2 cellular contexts compared by ENCODE assay signal in the genomic region with DNA sequence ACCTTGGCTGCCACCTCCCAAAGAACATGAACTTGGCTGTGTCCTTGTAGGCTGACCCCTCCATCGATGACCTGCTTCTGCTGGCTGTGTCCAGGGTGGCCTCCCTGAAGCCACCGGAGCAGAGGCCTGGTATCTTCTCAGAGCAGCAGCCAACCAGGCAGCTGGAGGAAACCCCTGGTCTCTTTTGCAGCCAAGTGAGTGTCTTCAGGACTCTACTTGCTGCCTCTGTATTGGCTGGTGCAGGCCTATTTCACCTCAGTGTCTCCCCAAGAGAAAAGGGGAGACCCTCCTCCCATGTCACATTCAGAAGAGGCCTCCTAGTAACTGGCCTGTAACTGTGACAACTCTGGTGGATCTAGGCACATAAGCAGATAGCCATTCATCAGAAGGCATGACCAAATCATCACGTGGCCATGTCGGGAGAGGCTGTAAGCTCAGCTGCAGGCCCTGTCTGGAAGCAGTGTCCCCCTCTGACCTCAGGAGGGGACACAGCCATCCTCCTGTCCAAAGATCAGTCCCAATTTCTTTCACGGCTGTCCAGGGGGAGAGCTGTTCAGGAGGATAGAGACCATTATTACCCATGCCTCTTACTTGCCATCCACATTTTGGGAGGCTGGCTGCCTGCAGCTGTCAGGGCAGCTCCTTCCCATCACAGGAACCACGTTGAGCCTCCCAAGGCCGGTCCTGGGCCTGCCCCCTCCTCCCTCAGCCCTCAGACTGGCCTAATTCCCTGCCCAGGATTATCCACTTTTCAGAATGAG.
TF ChIP-seq lines count a peak whose summit lies in the region.

No MANE protein-coding gene starts in this region.

TF ChIP-seq in IMR-90, 13 proteins besides CTCF, POLR2A, EP300 and RAD21:
- TF ChIP-seq BHLHE40 (IDR thresholded peaks at IDR 0.05; ENCODE audit: low read depth, low read length) = no peak
- TF ChIP-seq NFE2L2 (IDR thresholded peaks at IDR 0.05; ENCODE audit: low read depth, low read length) = no peak
- no peak for TF ChIP-seq MAFK (IDR thresholded peaks at IDR 0.05; ENCODE audit: low read depth, low read length)
- TF ChIP-seq, protein P1, sequence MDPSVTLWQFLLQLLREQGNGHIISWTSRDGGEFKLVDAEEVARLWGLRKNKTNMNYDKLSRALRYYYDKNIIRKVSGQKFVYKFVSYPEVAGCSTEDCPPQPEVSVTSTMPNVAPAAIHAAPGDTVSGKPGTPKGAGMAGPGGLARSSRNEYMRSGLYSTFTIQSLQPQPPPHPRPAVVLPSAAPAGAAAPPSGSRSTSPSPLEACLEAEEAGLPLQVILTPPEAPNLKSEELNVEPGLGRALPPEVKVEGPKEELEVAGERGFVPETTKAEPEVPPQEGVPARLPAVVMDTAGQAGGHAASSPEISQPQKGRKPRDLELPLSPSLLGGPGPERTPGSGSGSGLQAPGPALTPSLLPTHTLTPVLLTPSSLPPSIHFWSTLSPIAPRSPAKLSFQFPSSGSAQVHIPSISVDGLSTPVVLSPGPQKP (IDR thresholded peaks at IDR 0.05; ENCODE audit: borderline replicate concordance, low read depth, low read length) = no peak
- no peak for TF ChIP-seq SMC3 (IDR thresholded peaks at IDR 0.05; ENCODE audit: low read depth, low read length)
- TF ChIP-seq MAZ (IDR thresholded peaks at IDR 0.05; ENCODE audit: borderline replicate concordance, low read depth, low read length) = no peak
- no peak for TF ChIP-seq FOS (IDR thresholded peaks at IDR 0.05; ENCODE audit: low read depth, low read length)
- TF ChIP-seq RFX5 (IDR thresholded peaks at IDR 0.05; ENCODE audit: low read depth, low read length) = no peak
- TF ChIP-seq, protein P2, sequence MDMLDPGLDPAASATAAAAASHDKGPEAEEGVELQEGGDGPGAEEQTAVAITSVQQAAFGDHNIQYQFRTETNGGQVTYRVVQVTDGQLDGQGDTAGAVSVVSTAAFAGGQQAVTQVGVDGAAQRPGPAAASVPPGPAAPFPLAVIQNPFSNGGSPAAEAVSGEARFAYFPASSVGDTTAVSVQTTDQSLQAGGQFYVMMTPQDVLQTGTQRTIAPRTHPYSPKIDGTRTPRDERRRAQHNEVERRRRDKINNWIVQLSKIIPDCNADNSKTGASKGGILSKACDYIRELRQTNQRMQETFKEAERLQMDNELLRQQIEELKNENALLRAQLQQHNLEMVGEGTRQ (IDR thresholded peaks at IDR 0.05; ENCODE audit: low read depth, low read length) = no peak
- TF ChIP-seq CEBPB (IDR thresholded peaks at IDR 0.05; ENCODE audit: low read depth, low read length) = no peak
- TF ChIP-seq MXI1 (IDR thresholded peaks at IDR 0.05; ENCODE audit: borderline replicate concordance, low read depth, low read length) = no peak
- no peak for TF ChIP-seq RCOR1 (IDR thresholded peaks at IDR 0.05; ENCODE audit: insufficient replicate concordance, low read length)
- TF ChIP-seq CHD1 (IDR thresholded peaks at IDR 0.05; ENCODE audit: low read depth, low read length) = no peak
TF ChIP-seq in IMR-90: peak in this region for 0.

TF ChIP-seq in HepG2, 621 proteins besides CTCF, POLR2A, EP300 and RAD21 (continues in another document):
- peak; percentile 35 for TF ChIP-seq SMC3 (IDR thresholded peaks at IDR 0.05; ENCODE audit: low read length)
- TF ChIP-seq SRSF1 (optimal IDR thresholded peaks at IDR 0.05; ENCODE audit: low read depth, low read length) = no peak
- TF ChIP-seq KDM1A (CRISPR knock-in tag; IDR thresholded peaks at IDR 0.05) = no peak; the same call in 1 of the 2 replicates
- TF ChIP-seq, protein P2 (IDR thresholded peaks at IDR 0.05; ENCODE audit: low read depth, low read length) = peak; percentile 93
- TF ChIP-seq, protein P2 (CRISPR knock-in tag; IDR thresholded peaks at IDR 0.05; ENCODE audit: borderline replicate concordance) = peak; percentile 92; the same call in 1 of the 2 replicates
- no peak for TF ChIP-seq ZBTB42 (CRISPR knock-in tag; IDR thresholded peaks at IDR 0.05)
- TF ChIP-seq MAFF (IDR thresholded peaks at IDR 0.05; ENCODE audit: low read depth, low read length) = peak; percentile 3; the same call in 1 of the 2 replicates
- peak; percentile 81; the same call in 1 of the 2 replicates for TF ChIP-seq HES4 (CRISPR knock-in tag; IDR thresholded peaks at IDR 0.05; ENCODE audit: borderline replicate concordance)
- TF ChIP-seq, protein P3, sequence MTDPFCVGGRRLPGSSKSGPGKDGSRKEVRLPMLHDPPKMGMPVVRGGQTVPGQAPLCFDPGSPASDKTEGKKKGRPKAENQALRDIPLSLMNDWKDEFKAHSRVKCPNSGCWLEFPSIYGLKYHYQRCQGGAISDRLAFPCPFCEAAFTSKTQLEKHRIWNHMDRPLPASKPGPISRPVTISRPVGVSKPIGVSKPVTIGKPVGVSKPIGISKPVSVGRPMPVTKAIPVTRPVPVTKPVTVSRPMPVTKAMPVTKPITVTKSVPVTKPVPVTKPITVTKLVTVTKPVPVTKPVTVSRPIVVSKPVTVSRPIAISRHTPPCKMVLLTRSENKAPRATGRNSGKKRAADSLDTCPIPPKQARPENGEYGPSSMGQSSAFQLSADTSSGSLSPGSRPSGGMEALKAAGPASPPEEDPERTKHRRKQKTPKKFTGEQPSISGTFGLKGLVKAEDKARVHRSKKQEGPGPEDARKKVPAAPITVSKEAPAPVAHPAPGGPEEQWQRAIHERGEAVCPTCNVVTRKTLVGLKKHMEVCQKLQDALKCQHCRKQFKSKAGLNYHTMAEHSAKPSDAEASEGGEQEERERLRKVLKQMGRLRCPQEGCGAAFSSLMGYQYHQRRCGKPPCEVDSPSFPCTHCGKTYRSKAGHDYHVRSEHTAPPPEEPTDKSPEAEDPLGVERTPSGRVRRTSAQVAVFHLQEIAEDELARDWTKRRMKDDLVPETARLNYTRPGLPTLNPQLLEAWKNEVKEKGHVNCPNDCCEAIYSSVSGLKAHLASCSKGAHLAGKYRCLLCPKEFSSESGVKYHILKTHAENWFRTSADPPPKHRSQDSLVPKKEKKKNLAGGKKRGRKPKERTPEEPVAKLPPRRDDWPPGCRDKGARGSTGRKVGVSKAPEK (CRISPR knock-in tag; IDR thresholded peaks at IDR 0.05; ENCODE audit: borderline replicate concordance) = peak; percentile 17; the same call in 1 of the 2 replicates
- TF ChIP-seq STAT5B (CRISPR knock-in tag; IDR thresholded peaks at IDR 0.05) = no peak
- TF ChIP-seq NCOA5 (CRISPR knock-in tag; IDR thresholded peaks at IDR 0.05) = no peak
- no peak for TF ChIP-seq ZNF3 (CRISPR knock-in tag; IDR thresholded peaks at IDR 0.05)
- TF ChIP-seq, protein P4, sequence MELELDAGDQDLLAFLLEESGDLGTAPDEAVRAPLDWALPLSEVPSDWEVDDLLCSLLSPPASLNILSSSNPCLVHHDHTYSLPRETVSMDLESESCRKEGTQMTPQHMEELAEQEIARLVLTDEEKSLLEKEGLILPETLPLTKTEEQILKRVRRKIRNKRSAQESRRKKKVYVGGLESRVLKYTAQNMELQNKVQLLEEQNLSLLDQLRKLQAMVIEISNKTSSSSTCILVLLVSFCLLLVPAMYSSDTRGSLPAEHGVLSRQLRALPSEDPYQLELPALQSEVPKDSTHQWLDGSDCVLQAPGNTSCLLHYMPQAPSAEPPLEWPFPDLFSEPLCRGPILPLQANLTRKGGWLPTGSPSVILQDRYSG (CRISPR knock-in tag; IDR thresholded peaks at IDR 0.05) = no peak
- TF ChIP-seq, protein P5, sequence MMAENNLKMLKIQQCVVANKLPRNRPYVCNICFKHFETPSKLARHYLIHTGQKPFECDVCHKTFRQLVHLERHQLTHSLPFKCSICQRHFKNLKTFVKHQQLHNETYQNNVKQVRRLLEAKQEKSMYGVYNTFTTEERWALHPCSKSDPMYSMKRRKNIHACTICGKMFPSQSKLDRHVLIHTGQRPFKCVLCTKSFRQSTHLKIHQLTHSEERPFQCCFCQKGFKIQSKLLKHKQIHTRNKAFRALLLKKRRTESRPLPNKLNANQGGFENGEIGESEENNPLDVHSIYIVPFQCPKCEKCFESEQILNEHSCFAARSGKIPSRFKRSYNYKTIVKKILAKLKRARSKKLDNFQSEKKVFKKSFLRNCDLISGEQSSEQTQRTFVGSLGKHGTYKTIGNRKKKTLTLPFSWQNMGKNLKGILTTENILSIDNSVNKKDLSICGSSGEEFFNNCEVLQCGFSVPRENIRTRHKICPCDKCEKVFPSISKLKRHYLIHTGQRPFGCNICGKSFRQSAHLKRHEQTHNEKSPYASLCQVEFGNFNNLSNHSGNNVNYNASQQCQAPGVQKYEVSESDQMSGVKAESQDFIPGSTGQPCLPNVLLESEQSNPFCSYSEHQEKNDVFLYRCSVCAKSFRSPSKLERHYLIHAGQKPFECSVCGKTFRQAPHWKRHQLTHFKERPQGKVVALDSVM (CRISPR knock-in tag; IDR thresholded peaks at IDR 0.05) = peak; percentile 55; the same call in 1 of the 2 replicates
- no peak for TF ChIP-seq ZSCAN30 (CRISPR knock-in tag; IDR thresholded peaks at IDR 0.05)
- no peak for TF ChIP-seq ZKSCAN1 (IDR thresholded peaks at IDR 0.05; ENCODE audit: low read length)
- TF ChIP-seq, protein P6, sequence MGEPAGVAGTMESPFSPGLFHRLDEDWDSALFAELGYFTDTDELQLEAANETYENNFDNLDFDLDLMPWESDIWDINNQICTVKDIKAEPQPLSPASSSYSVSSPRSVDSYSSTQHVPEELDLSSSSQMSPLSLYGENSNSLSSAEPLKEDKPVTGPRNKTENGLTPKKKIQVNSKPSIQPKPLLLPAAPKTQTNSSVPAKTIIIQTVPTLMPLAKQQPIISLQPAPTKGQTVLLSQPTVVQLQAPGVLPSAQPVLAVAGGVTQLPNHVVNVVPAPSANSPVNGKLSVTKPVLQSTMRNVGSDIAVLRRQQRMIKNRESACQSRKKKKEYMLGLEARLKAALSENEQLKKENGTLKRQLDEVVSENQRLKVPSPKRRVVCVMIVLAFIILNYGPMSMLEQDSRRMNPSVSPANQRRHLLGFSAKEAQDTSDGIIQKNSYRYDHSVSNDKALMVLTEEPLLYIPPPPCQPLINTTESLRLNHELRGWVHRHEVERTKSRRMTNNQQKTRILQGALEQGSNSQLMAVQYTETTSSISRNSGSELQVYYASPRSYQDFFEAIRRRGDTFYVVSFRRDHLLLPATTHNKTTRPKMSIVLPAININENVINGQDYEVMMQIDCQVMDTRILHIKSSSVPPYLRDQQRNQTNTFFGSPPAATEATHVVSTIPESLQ (CRISPR knock-in tag; conservative IDR thresholded peaks at IDR 0.05) = no peak
- peak; percentile 45; the same call in 1 of the 2 replicates for TF ChIP-seq SOX5 (CRISPR knock-in tag; IDR thresholded peaks at IDR 0.05; ENCODE audit: borderline replicate concordance)
- TF ChIP-seq ZSCAN9 (CRISPR knock-in tag; IDR thresholded peaks at IDR 0.05; ENCODE audit: borderline replicate concordance) = peak; percentile 45; the same call in 1 of the 2 replicates
- TF ChIP-seq NCOA1 (CRISPR knock-in tag; IDR thresholded peaks at IDR 0.05) = peak; percentile 26; the same call in 1 of the 2 replicates
- TF ChIP-seq ZNF850 (CRISPR knock-in tag; conservative IDR thresholded peaks at IDR 0.05) = no peak
- TF ChIP-seq SRF (IDR thresholded peaks at IDR 0.05; ENCODE audit: low read depth, low read length) = no peak
- no peak for TF ChIP-seq ARID2 (CRISPR knock-in tag; IDR thresholded peaks at IDR 0.05; ENCODE audit: borderline replicate concordance)
- TF ChIP-seq, protein P7, sequence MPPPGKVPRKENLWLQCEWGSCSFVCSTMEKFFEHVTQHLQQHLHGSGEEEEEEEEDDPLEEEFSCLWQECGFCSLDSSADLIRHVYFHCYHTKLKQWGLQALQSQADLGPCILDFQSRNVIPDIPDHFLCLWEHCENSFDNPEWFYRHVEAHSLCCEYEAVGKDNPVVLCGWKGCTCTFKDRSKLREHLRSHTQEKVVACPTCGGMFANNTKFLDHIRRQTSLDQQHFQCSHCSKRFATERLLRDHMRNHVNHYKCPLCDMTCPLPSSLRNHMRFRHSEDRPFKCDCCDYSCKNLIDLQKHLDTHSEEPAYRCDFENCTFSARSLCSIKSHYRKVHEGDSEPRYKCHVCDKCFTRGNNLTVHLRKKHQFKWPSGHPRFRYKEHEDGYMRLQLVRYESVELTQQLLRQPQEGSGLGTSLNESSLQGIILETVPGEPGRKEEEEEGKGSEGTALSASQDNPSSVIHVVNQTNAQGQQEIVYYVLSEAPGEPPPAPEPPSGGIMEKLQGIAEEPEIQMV (CRISPR knock-in tag; IDR thresholded peaks at IDR 0.05; ENCODE audit: low read depth) = 0 out of 2 replicates have a peak, but pooled peaks have one; percentile 29
- TF ChIP-seq TBX2 (CRISPR knock-in tag; IDR thresholded peaks at IDR 0.05; ENCODE audit: borderline replicate concordance) = peak; percentile 78; the same call in 1 of the 2 replicates
- TF ChIP-seq TGIF2 (CRISPR knock-in tag; IDR thresholded peaks at IDR 0.05) = peak; percentile 78; the same call in 1 of the 2 replicates
- TF ChIP-seq, protein P8, sequence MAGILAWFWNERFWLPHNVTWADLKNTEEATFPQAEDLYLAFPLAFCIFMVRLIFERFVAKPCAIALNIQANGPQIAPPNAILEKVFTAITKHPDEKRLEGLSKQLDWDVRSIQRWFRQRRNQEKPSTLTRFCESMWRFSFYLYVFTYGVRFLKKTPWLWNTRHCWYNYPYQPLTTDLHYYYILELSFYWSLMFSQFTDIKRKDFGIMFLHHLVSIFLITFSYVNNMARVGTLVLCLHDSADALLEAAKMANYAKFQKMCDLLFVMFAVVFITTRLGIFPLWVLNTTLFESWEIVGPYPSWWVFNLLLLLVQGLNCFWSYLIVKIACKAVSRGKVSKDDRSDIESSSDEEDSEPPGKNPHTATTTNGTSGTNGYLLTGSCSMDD (CRISPR knock-in tag; IDR thresholded peaks at IDR 0.05) = no peak
- peak; percentile 92 for TF ChIP-seq ZSCAN22 (CRISPR knock-in tag; IDR thresholded peaks at IDR 0.05)
- no peak; the same call in 1 of the 2 replicates for TF ChIP-seq ZNF441 (CRISPR knock-in tag; IDR thresholded peaks at IDR 0.05; ENCODE audit: borderline replicate concordance)
- no peak for TF ChIP-seq MTA1 (CRISPR knock-in tag; IDR thresholded peaks at IDR 0.05; ENCODE audit: borderline replicate concordance)
- 0 out of 2 replicates have a peak, but pooled peaks have one; percentile 20 for TF ChIP-seq ZNF225 (CRISPR knock-in tag; IDR thresholded peaks at IDR 0.05)
- no peak for TF ChIP-seq ZNF20 (CRISPR knock-in tag; IDR thresholded peaks at IDR 0.05)
- TF ChIP-seq, protein P9, sequence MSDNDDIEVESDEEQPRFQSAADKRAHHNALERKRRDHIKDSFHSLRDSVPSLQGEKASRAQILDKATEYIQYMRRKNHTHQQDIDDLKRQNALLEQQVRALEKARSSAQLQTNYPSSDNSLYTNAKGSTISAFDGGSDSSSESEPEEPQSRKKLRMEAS (IDR thresholded peaks at IDR 0.05) = peak; percentile 93
- no peak for TF ChIP-seq NFIC (IDR thresholded peaks at IDR 0.05; ENCODE audit: low read length)
- TF ChIP-seq AGO1 (IDR thresholded peaks at IDR 0.05; ENCODE audit: low read depth, low read length, poor library complexity, severe bottlenecking) = no peak
- no peak for TF ChIP-seq ZNF235 (CRISPR knock-in tag; IDR thresholded peaks at IDR 0.05; ENCODE audit: borderline replicate concordance)
- peak; percentile 62; the same call in 1 of the 2 replicates for TF ChIP-seq YEATS2 (CRISPR knock-in tag; IDR thresholded peaks at IDR 0.05; ENCODE audit: borderline replicate concordance)
- peak; percentile 92 for TF ChIP-seq ZNF547 (CRISPR knock-in tag; IDR thresholded peaks at IDR 0.05)
